ENCODE assay signal across 1 cellular context in the genomic region with DNA sequence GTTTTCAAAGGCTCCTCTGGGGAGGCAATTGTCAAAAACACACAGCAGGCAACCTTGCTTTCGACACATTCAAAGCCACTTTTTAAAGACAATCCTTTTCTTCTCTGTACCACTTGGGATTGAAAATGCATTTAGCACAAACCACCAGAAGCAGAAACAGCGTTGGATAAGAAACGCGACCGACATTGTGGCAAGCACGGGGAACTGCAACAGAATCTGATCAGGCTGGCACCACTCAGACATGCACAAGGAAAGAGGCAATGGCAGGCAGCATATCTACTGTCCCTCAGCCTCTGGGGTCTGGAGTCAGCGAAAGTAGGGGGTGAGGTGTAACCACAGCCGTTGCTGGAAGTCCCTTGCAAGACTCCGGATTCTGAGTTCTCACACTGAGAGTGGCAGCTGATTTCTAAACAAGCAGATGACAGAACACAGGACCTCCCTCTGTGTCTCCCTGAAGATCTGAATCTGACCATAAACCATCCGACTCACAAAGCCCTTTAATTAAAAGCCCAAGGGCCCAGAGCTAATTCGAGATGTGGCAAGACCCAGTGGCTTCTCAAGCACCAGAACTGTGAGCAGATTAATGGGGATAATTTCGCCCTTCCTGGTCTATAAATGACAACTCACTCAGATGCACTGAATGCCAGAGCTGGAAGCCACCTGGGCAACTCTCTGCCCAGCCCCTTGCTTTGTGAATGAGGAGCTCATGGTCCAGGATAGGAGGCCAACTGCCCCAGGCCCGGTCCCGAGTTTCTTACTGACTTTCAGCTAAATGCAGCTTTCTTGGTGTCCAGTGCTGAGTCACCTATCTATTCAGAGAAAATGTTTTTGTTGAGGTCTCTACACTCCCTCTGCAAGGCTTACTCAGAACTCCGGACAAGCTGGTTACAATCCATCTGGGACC.
TF ChIP-seq lines count a peak whose summit lies in the region.

No MANE protein-coding gene starts in this region.

TF ChIP-seq in K562, 482 proteins besides CTCF, POLR2A, EP300 and RAD21 (continued from another document):
- TF ChIP-seq PCBP1 (IDR thresholded peaks at IDR 0.05; ENCODE audit: low read depth, low read length, poor library complexity, severe bottlenecking) (no peak), PML (IDR thresholded peaks at IDR 0.05; ENCODE audit: low read length) (no peak), BRD4 (IDR thresholded peaks at IDR 0.05) (no peak), HDGF (IDR thresholded peaks at IDR 0.05) (no peak), MAFK (IDR thresholded peaks at IDR 0.05; ENCODE audit: low read length) (peak; percentile 87), RBM34 (IDR thresholded peaks at IDR 0.05; ENCODE audit: borderline replicate concordance, insufficient read depth, low read length) (no peak), TRIM24 (IDR thresholded peaks at IDR 0.05) (0 out of 4 replicates have a peak, but pooled peaks of 1 of the 2 experiments have one; percentile 25)
- TF ChIP-seq, protein P1, sequence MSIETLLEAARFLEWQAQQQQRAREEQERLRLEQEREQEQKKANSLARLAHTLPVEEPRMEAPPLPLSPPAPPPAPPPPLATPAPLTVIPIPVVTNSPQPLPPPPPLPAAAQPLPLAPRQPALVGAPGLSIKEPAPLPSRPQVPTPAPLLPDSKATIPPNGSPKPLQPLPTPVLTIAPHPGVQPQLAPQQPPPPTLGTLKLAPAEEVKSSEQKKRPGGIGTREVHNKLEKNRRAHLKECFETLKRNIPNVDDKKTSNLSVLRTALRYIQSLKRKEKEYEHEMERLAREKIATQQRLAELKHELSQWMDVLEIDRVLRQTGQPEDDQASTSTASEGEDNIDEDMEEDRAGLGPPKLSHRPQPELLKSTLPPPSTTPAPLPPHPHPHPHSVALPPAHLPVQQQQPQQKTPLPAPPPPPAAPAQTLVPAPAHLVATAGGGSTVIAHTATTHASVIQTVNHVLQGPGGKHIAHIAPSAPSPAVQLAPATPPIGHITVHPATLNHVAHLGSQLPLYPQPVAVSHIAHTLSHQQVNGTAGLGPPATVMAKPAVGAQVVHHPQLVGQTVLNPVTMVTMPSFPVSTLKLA (conservative IDR thresholded peaks at IDR 0.05), result 0 out of 4 replicates have a peak, but pooled peaks of 1 of the 2 experiments have one; percentile 19
- TF ChIP-seq, protein P2, sequence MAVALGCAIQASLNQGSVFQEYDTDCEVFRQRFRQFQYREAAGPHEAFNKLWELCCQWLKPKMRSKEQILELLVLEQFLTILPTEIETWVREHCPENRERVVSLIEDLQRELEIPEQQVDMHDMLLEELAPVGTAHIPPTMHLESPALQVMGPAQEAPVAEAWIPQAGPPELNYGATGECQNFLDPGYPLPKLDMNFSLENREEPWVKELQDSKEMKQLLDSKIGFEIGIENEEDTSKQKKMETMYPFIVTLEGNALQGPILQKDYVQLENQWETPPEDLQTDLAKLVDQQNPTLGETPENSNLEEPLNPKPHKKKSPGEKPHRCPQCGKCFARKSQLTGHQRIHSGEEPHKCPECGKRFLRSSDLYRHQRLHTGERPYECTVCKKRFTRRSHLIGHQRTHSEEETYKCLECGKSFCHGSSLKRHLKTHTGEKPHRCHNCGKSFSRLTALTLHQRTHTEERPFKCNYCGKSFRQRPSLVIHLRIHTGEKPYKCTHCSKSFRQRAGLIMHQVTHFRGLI (CRISPR knock-in tag; IDR thresholded peaks at IDR 0.05), result no peak
- TF ChIP-seq, protein P3, sequence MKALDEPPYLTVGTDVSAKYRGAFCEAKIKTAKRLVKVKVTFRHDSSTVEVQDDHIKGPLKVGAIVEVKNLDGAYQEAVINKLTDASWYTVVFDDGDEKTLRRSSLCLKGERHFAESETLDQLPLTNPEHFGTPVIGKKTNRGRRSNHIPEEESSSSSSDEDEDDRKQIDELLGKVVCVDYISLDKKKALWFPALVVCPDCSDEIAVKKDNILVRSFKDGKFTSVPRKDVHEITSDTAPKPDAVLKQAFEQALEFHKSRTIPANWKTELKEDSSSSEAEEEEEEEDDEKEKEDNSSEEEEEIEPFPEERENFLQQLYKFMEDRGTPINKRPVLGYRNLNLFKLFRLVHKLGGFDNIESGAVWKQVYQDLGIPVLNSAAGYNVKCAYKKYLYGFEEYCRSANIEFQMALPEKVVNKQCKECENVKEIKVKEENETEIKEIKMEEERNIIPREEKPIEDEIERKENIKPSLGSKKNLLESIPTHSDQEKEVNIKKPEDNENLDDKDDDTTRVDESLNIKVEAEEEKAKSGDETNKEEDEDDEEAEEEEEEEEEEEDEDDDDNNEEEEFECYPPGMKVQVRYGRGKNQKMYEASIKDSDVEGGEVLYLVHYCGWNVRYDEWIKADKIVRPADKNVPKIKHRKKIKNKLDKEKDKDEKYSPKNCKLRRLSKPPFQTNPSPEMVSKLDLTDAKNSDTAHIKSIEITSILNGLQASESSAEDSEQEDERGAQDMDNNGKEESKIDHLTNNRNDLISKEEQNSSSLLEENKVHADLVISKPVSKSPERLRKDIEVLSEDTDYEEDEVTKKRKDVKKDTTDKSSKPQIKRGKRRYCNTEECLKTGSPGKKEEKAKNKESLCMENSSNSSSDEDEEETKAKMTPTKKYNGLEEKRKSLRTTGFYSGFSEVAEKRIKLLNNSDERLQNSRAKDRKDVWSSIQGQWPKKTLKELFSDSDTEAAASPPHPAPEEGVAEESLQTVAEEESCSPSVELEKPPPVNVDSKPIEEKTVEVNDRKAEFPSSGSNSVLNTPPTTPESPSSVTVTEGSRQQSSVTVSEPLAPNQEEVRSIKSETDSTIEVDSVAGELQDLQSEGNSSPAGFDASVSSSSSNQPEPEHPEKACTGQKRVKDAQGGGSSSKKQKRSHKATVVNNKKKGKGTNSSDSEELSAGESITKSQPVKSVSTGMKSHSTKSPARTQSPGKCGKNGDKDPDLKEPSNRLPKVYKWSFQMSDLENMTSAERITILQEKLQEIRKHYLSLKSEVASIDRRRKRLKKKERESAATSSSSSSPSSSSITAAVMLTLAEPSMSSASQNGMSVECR (CRISPR knock-in tag; IDR thresholded peaks at IDR 0.05), result no peak
- TF ChIP-seq, protein P4, sequence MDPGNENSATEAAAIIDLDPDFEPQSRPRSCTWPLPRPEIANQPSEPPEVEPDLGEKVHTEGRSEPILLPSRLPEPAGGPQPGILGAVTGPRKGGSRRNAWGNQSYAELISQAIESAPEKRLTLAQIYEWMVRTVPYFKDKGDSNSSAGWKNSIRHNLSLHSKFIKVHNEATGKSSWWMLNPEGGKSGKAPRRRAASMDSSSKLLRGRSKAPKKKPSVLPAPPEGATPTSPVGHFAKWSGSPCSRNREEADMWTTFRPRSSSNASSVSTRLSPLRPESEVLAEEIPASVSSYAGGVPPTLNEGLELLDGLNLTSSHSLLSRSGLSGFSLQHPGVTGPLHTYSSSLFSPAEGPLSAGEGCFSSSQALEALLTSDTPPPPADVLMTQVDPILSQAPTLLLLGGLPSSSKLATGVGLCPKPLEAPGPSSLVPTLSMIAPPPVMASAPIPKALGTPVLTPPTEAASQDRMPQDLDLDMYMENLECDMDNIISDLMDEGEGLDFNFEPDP (CRISPR knock-in tag; IDR thresholded peaks at IDR 0.05), result no peak
- TF ChIP-seq, protein P5, sequence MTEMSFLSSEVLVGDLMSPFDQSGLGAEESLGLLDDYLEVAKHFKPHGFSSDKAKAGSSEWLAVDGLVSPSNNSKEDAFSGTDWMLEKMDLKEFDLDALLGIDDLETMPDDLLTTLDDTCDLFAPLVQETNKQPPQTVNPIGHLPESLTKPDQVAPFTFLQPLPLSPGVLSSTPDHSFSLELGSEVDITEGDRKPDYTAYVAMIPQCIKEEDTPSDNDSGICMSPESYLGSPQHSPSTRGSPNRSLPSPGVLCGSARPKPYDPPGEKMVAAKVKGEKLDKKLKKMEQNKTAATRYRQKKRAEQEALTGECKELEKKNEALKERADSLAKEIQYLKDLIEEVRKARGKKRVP (CRISPR knock-in tag; IDR thresholded peaks at IDR 0.05), result peak; percentile 51
- TF ChIP-seq, protein P6, sequence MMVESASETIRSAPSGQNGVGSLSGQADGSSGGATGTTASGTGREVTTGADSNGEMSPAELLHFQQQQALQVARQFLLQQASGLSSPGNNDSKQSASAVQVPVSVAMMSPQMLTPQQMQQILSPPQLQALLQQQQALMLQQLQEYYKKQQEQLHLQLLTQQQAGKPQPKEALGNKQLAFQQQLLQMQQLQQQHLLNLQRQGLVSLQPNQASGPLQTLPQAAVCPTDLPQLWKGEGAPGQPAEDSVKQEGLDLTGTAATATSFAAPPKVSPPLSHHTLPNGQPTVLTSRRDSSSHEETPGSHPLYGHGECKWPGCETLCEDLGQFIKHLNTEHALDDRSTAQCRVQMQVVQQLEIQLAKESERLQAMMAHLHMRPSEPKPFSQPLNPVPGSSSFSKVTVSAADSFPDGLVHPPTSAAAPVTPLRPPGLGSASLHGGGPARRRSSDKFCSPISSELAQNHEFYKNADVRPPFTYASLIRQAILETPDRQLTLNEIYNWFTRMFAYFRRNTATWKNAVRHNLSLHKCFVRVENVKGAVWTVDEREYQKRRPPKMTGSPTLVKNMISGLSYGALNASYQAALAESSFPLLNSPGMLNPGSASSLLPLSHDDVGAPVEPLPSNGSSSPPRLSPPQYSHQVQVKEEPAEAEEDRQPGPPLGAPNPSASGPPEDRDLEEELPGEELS (CRISPR knock-in tag; IDR thresholded peaks at IDR 0.05; ENCODE audit: borderline replicate concordance), result no peak
